Comparison of ENCODE assay signal across 28 cellular contexts in the genomic region with DNA sequence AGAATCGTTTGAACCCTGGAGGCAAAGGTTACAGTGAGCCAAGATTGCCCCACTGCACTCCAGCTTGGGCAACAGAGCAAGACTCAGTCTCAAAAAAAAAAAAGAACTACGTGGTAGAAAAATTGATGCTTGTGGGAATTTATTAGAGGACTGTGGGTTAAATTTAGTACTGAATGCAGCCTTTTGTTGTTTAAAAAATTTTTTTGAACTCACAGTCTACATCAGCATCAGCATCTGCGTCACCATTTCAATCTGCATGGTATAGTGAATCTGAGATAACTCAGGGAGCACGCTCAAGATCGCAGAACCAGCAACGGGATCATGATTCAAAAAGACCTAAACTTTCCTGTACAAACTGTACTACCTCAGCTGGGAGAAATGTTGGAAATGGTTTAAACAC.
"Had no signal": no experiment of that assay in that cellular context is flagged by ENCODE, and none has a peak within 500 bp of the region (broad histone marks: within the 10 kb centered on the region; RNA-seq: fewer than 3 reads in every experiment).

No MANE protein-coding gene starts in this region.

- H3K27me3 ChIP-seq: breast epithelium, esophagus squamous epithelium, sigmoid colon, upper lobe of left lung, vagina had no signal

- DNase-seq: activated CD4-positive, alpha-beta T cell treated with anti-CD3 and anti-CD28 coated beads, Interleukin-2, amount 50 U/mL, for 1 hour; activated CD4-positive, CD25-positive, alpha-beta regulatory T cell treated with anti-CD3 and anti-CD28 coated beads, Interleukin-2, amount 50 U/mL, for 72 hours; activated CD8-positive, alpha-beta T cell treated with anti-CD3 and anti-CD28 coated beads for 36 hours; activated naive CD4-positive, alpha-beta T cell treated with Interleukin-2 at 50 U/mL for 16 hours; activated T-cell treated with anti-CD3 and anti-CD28 coated beads, Interleukin-2, amount 50 U/mL, for 48 hours; amniotic stem cell; esophagus squamous epithelium; islet precursor cell; mesendoderm; retina; sigmoid colon; SK-N-SH; small intestine; stimulated activated CD4-positive, alpha-beta T cell treated with anti-CD3 and anti-CD28 coated beads, Interleukin-4, amount 100 ng/mL, for 24 hours; stimulated activated naive CD8-positive, alpha-beta T cell treated with anti-CD3 and anti-CD28 coated beads, Interleukin-15, amount 100 ng/mL, for 72 hours; substantia nigra; SW 1271; T1000; upper lobe of left lung; WERI-Rb-1 had no signal

- H3K4me3 Mint-ChIP-seq: activated CD8-positive, alpha-beta T cell treated with anti-CD3 and anti-CD28 coated beads for 36 hours; central memory CD8-positive, alpha-beta T cell; dendritic cell treated with granulocyte-macrophage colony-stimulating factor and Interleukin-4, amounts not matched to agents 40 ng/mL and 50 ng/mL, for 4 days; nephron; stimulated activated memory B cell treated with anti-CD40 and anti-IgM and Interleukin-4, amounts not matched to agents 10 μg/mL and 1 μg/mL and 100 μg/mL, for 72 hours; stimulated activated naive CD8-positive, alpha-beta T cell treated with anti-CD3 and anti-CD28 coated beads, Interleukin-15, amount 100 ng/mL, for 72 hours; T-helper 1 cell treated with Interleukin-12 subunit alpha and Interleukin-12 subunit beta and Interleukin-4 antibody, amounts not matched to agents 30 μg/mL and 1 μg/mL, for 36 hours had no signal

- H3K9me3 ChIP-seq: breast epithelium, esophagus squamous epithelium, sigmoid colon, SK-N-SH, upper lobe of left lung, vagina had no signal

- H3K4me1 ChIP-seq: breast epithelium, esophagus squamous epithelium had no signal

- H3K9me3 Mint-ChIP-seq: activated CD8-positive, alpha-beta T cell treated with anti-CD3 and anti-CD28 coated beads for 36 hours; central memory CD8-positive, alpha-beta T cell; nephron; stimulated activated memory B cell treated with anti-CD40 and anti-IgM and Interleukin-4, amounts not matched to agents 10 μg/mL and 1 μg/mL and 100 μg/mL, for 72 hours; stimulated activated naive CD8-positive, alpha-beta T cell treated with anti-CD3 and anti-CD28 coated beads, Interleukin-15, amount 100 ng/mL, for 72 hours; T-helper 1 cell treated with Interleukin-12 subunit alpha and Interleukin-12 subunit beta and Interleukin-4 antibody, amounts not matched to agents 30 μg/mL and 1 μg/mL, for 36 hours had no signal

- H3K4me3 ChIP-seq: breast epithelium, esophagus squamous epithelium, sigmoid colon, upper lobe of left lung, vagina had no signal

- H3K27me3 Mint-ChIP-seq: activated CD8-positive, alpha-beta T cell treated with anti-CD3 and anti-CD28 coated beads for 36 hours; central memory CD8-positive, alpha-beta T cell; dendritic cell treated with granulocyte-macrophage colony-stimulating factor and Interleukin-4, amounts not matched to agents 40 ng/mL and 50 ng/mL, for 4 days; stimulated activated memory B cell treated with anti-CD40 and anti-IgM and Interleukin-4, amounts not matched to agents 10 μg/mL and 1 μg/mL and 100 μg/mL, for 72 hours; stimulated activated naive CD8-positive, alpha-beta T cell treated with anti-CD3 and anti-CD28 coated beads, Interleukin-15, amount 100 ng/mL, for 72 hours had no signal

- H3K27ac ChIP-seq: breast epithelium, epithelial cell of prostate, esophagus squamous epithelium, sigmoid colon, upper lobe of left lung, vagina, WERI-Rb-1 had no signal

- H3K4me1 Mint-ChIP-seq: nephron had no signal

- H3K27ac Mint-ChIP-seq: dendritic cell treated with granulocyte-macrophage colony-stimulating factor and Interleukin-4, amounts not matched to agents 40 ng/mL and 50 ng/mL, for 4 days; nephron; stimulated activated memory B cell treated with anti-CD40 and anti-IgM and Interleukin-4, amounts not matched to agents 10 μg/mL and 1 μg/mL and 100 μg/mL, for 72 hours; T-helper 1 cell treated with Interleukin-12 subunit alpha and Interleukin-12 subunit beta and Interleukin-4 antibody, amounts not matched to agents 30 μg/mL and 1 μg/mL, for 36 hours had no signal

- ATAC-seq: activated CD8-positive, alpha-beta T cell treated with anti-CD3 and anti-CD28 coated beads for 36 hours; stimulated activated memory B cell treated with anti-CD40 and anti-IgM and Interleukin-4, amounts not matched to agents 10 μg/mL and 1 μg/mL and 100 μg/mL, for 72 hours; stimulated activated naive CD8-positive, alpha-beta T cell treated with anti-CD3 and anti-CD28 coated beads, Interleukin-15, amount 100 ng/mL, for 72 hours had no signal
